In the genomic region with DNA sequence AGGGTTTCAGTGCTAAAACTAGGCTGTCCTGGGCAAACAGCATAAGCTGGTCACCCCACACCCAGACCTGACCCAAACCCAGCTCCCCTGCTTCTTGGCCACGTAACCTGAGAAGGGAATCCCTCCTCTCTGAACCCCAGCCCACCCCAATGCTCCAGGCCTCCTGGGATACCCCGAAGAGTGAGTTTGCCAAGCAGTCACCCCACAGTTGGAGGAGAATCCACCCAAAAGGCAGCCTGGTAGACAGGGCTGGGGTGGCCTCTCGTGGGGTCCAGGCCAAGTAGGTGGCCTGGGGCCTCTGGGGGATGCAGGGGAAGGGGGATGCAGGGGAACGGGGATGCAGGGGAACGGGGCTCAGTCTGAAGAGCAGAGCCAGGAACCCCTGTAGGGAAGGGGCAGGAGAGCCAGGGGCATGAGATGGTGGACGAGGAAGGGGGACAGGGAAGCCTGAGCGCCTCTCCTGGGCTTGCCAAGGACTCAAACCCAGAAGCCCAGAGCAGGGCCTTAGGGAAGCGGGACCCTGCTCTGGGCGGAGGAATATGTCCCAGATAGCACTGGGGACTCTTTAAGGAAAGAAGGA, we compare ENCODE assay signal across 11 cellular contexts. TPM values are rescaled to one million over a fixed set of nuclear protein-coding genes. Genes with fewer than 3 reads are reported as not detected.
DNase-seq lines count a peak whose midpoint lies in the region; ATAC-seq and TF ChIP-seq lines count a peak whose summit lies in the region.
"Had no signal": no experiment of that assay in that cellular context is flagged by ENCODE, and none has a peak within 500 bp of the region (broad histone marks: within the 10 kb centered on the region; RNA-seq: fewer than 3 reads in every experiment).

No MANE protein-coding gene starts in this region.

- 70% methylated on average over 9 of the region's 9 CpGs for WGBS in aorta, 2 donors

- H3K4me1 Mint-ChIP-seq in naive thymus-derived CD8-positive, alpha-beta T cell, result peaks cover 22 to 42% (median 38%) of the 10 kb centered on the region in 4 donors

- peaks cover 0 to 10% (median 0%) of the 10 kb centered on the region in 3 donors for H3K36me3 Mint-ChIP-seq in naive thymus-derived CD8-positive, alpha-beta T cell

- DNase-seq in left ventricle myocardium inferior, result no peak
- no peak for DNase-seq in left ventricle myocardium superior
- no peak for DNase-seq in brain microvascular endothelial cell
- no peak for DNase-seq in naive thymus-derived CD8-positive, alpha-beta T cell
- peak in 1 of 2 donors; percentile 70 for DNase-seq in aorta
- DNase-seq in GM10266 (ENCODE audit: extremely low spot score), result no peak
- DNase-seq in left lobe of liver (ENCODE audit: low spot score), result no peak
- DNase-seq: COR-L47; NCI-H2081; stimulated activated CD4-positive, alpha-beta T cell treated with anti-CD3 and anti-CD28 coated beads, Interleukin-1b, Interleukin-23, amount 100 ng/mL, for 48 hours had no signal

- intact Hi-C loops in left ventricle myocardium inferior (cut with micrococcal nuclease) (no loop called here), left ventricle myocardium superior (cut with micrococcal nuclease) (no loop called here), aorta (cut with DNase I) (loop anchor here in 1 of 2 donors (10.0 kb wide), 1 partner anchor 1250 kb away; a partner anchor contains a TSS)

- H3K27me3 Mint-ChIP-seq in naive thymus-derived CD8-positive, alpha-beta T cell, result no peaks in the 10 kb centered on the region

- H3K9me3 Mint-ChIP-seq in naive thymus-derived CD8-positive, alpha-beta T cell, result peaks cover 0 to 2% (median 0%) of the 10 kb centered on the region in 9 donors

- H3K9me3 ChIP-seq in left ventricle myocardium inferior (replicated peaks) (no peaks in the 10 kb centered on the region), aorta (ENCODE audit: control insufficient read depth, low read length) (no peaks in the 10 kb centered on the region)

- H3K4me1 ChIP-seq in left ventricle myocardium inferior, result peaks cover 73% of the 10 kb centered on the region
- no peaks in the 10 kb centered on the region for H3K4me1 ChIP-seq in aorta (ENCODE audit: control insufficient read depth in 1 of 2, insufficient read depth in 2 of 2, low read length in 2 of 2)

- ATAC-seq in left ventricle myocardium superior (no peak), aorta (ENCODE audit: low FRiP score) (no peak), GM21367 (IDR thresholded peaks at IDR 0.05; ENCODE audit: unreplicated experiment) (no peak), left lobe of liver (no peak)
- no peak for ATAC-seq in naive thymus-derived CD8-positive, alpha-beta T cell

- H3K4me3 ChIP-seq in left ventricle myocardium inferior (peak overlapping the region; percentile 98), brain microvascular endothelial cell (ENCODE audit: low read depth, low read length) (no peak overlapping the region), aorta (ENCODE audit: low read length in 2 of 2) (no peak overlapping the region)

- in situ Hi-C loops in brain microvascular endothelial cell (cut with HindIII; ENCODE audit: low pct_ligation_motif_present, low sequenced_read_pairs), result loop anchor here (10.0 kb wide), 1 partner anchor 60 kb away; no protein-coding TSS in a partner anchor

- no peak for TF ChIP-seq CTCF in left ventricle myocardium inferior (IDR thresholded peaks at IDR 0.05; ENCODE audit: borderline replicate concordance)
- TF ChIP-seq CTCF in brain microvascular endothelial cell (IDR thresholded peaks at IDR 0.05; ENCODE audit: low read depth, low read length, missing control alignments), result no peak
- no peak for TF ChIP-seq CTCF in GM10266 (IDR thresholded peaks at IDR 0.05; ENCODE audit: control insufficient read depth, insufficient read depth, low read depth, missing control alignments)

- POLR2A ChIA-PET in naive thymus-derived CD8-positive, alpha-beta T cell (lab: Charles Lee), result no interaction called here

- H3K27me3 ChIP-seq in left ventricle myocardium inferior (ENCODE audit: low read depth) (no peaks in the 10 kb centered on the region), brain microvascular endothelial cell (replicated peaks) (no peaks in the 10 kb centered on the region), aorta (ENCODE audit: control insufficient read depth in 1 of 2, insufficient read depth in 2 of 2, low read length in 1 of 2) (no peaks in the 10 kb centered on the region)

- H3K27ac Mint-ChIP-seq in naive thymus-derived CD8-positive, alpha-beta T cell, result peak overlapping the region in 3 of 10 donors; percentile 55 to 89 (median 70)

- peaks cover 19% of the 10 kb centered on the region for H3K36me3 ChIP-seq in left ventricle myocardium inferior
- H3K36me3 ChIP-seq in brain microvascular endothelial cell (replicated peaks), result peaks cover 4% of the 10 kb centered on the region
- no peaks in the 10 kb centered on the region for H3K36me3 ChIP-seq in aorta (ENCODE audit: control insufficient read depth in 1 of 2, insufficient read depth in 2 of 2, low read length in 1 of 2)

- peak overlapping the region; percentile 95 for H3K27ac ChIP-seq in left ventricle myocardium inferior (replicated peaks)
- peak overlapping the region; percentile 9 for H3K27ac ChIP-seq in brain microvascular endothelial cell
- H3K27ac ChIP-seq in aorta (ENCODE audit: low read depth in 1 of 2, low read length in 2 of 2), result peak overlapping the region; percentile 73 to 97

- peak overlapping the region in 9 of 10 donors; percentile 38 to 96 (median 64) for H3K4me3 Mint-ChIP-seq in naive thymus-derived CD8-positive, alpha-beta T cell

RNA-seq across cellular contexts. Expression of a gene that starts 2.8 kb away (rescaled TPM):
- total RNA-seq in left ventricle myocardium inferior, result 228 TPM
- total RNA-seq in left ventricle myocardium superior, result 141 TPM
- 100 to 1,000 TPM; 140 to 141 TPM for total RNA-seq in naive thymus-derived CD8-positive, alpha-beta T cell
- 1 to 10 TPM; 2.7 to 6.2 (median 3.9) TPM for polyA plus RNA-seq in naive thymus-derived CD8-positive, alpha-beta T cell
- 100 to 1,000 TPM; 134 to 218 TPM for total RNA-seq in aorta
- polyA plus RNA-seq in aorta, result 100 to 1,000 TPM; 104 to 432 TPM
- total RNA-seq in left lobe of liver, result 46.5 TPM

RNA-seq across cellular contexts. Expression of a gene that starts 34.4 kb away (rescaled TPM):
- total RNA-seq in left ventricle myocardium inferior (140 TPM), left ventricle myocardium superior (50.2 TPM), aorta (1 to 10 TPM in 1 of 2 donors, not detected in 1; 1.3 TPM), left lobe of liver (0.18 TPM)
- not detected for total RNA-seq in naive thymus-derived CD8-positive, alpha-beta T cell
- polyA plus RNA-seq in naive thymus-derived CD8-positive, alpha-beta T cell, result not detected
- polyA plus RNA-seq in aorta, result 1 to 10 TPM; 1.4 to 2.0 TPM

RNA-seq across cellular contexts. Expression of a gene that starts 39.0 kb away (rescaled TPM):
- total RNA-seq in left ventricle myocardium inferior, result 0.88 TPM
- 2.7 TPM for total RNA-seq in left ventricle myocardium superior
- total RNA-seq in naive thymus-derived CD8-positive, alpha-beta T cell, result under 1 TPM in 1 of 2 experiments, not detected in 1; 0.39 TPM
- 1 to 10 TPM in 1 of 3 donors, under 1 TPM in 2; 0.81 to 2.1 (median 0.85) TPM for polyA plus RNA-seq in naive thymus-derived CD8-positive, alpha-beta T cell
- total RNA-seq in aorta, result 1 to 10 TPM in 1 of 2 donors, under 1 TPM in 1; 0.81 to 4.1 TPM
- 10 to 100 TPM in 1 of 2 donors, under 1 TPM in 1; 0.38 to 10.8 TPM for polyA plus RNA-seq in aorta
- total RNA-seq in left lobe of liver, result 0.53 TPM

RNA-seq across cellular contexts. Expression of a gene that starts 42.9 kb away (rescaled TPM):
- 7,701 TPM for total RNA-seq in left ventricle myocardium inferior
- total RNA-seq in left ventricle myocardium superior, result 5,071 TPM
- total RNA-seq in naive thymus-derived CD8-positive, alpha-beta T cell, result not detected
- polyA plus RNA-seq in naive thymus-derived CD8-positive, alpha-beta T cell, result not detected
- total RNA-seq in aorta, result not detected
- polyA plus RNA-seq in aorta, result 10 to 100 TPM in 1 of 2 donors, under 1 TPM in 1; 0.51 to 14.1 TPM
- not detected for total RNA-seq in left lobe of liver

RNA-seq across cellular contexts. Expression of a gene that starts 51.7 kb away (rescaled TPM):
- total RNA-seq in left ventricle myocardium inferior (53.8 TPM), left ventricle myocardium superior (52.0 TPM), aorta (10 to 100 TPM in 1 of 2 donors, 1 to 10 TPM in 1; 8.9 to 14.4 TPM), left lobe of liver (9.7 TPM)
- total RNA-seq in naive thymus-derived CD8-positive, alpha-beta T cell, result 10 to 100 TPM; 24.3 to 26.1 TPM
- 10 to 100 TPM in 1 of 3 donors, 1 to 10 TPM in 2; 4.3 to 18.0 (median 5.3) TPM for polyA plus RNA-seq in naive thymus-derived CD8-positive, alpha-beta T cell
- 10 to 100 TPM in 1 of 2 donors, 1 to 10 TPM in 1; 3.4 to 12.4 TPM for polyA plus RNA-seq in aorta

Comparison
In these comparisons a context has a peak if more than half of its experiments do, and no peak if none do; other contexts are left out.
1. H3K27ac ChIP-seq: peak in every context shown above with its lines; median percentile 95 in left ventricle myocardium inferior; 85 in aorta; 9 in brain microvascular endothelial cell.
2. RNA of a gene that starts 34.4 kb away (total RNA-seq): 140 TPM in left ventricle myocardium inferior (single experiment) and 50.2 TPM in left ventricle myocardium superior (single experiment); 1.3 TPM in aorta, 0.18 TPM in left lobe of liver (single experiment) and not detected in naive thymus-derived CD8-positive, alpha-beta T cell; every median in the first group is over 10 times any median in the second.